In genomic region chr3:157177801-157178453, GRCh38 we compare ENCODE assay signal across 8 cellular contexts. TPM values are rescaled to one million over a fixed set of nuclear protein-coding genes. Genes with fewer than 3 reads are reported as not detected.
A peak's percentile ranks its signal among the peaks of the same experiment; 100 is the strongest.
DNase-seq lines count a peak whose midpoint lies in the region; ATAC-seq and TF ChIP-seq lines count a peak whose summit lies in the region.
"Not testable (repeated sequence)": the region's sequence is repeated elsewhere in the genome, so short reads cannot be mapped to it uniquely, and the experiment has no call there.

No MANE protein-coding gene starts in this region.

- CTCF ChIA-PET in CD4-positive, alpha-beta T cell (lab: Charles Lee): not testable (repeated sequence)

- not testable (repeated sequence) for ATAC-seq in CD4-positive, alpha-beta T cell (ENCODE audit: poor library complexity); activated T-cell treated with anti-CD3 and anti-CD28 coated beads, Interleukin-2, amount 50 U/mL, for 72 hours (replicated peaks in 1 of 2); stimulated activated memory B cell treated with anti-CD40 and anti-IgM and Interleukin-4, amounts not matched to agents 10 μg/mL and 1 μg/mL and 100 μg/mL, for 72 hours

- not testable (repeated sequence) for H3K4me3 Mint-ChIP-seq in CD4-positive, alpha-beta T cell; endodermal cell; mesothelial cell of epicardium; stimulated activated memory B cell treated with anti-CD40 and anti-IgM and Interleukin-4, amounts not matched to agents 10 μg/mL and 1 μg/mL and 100 μg/mL, for 72 hours
- H3K4me3 Mint-ChIP-seq in activated T-cell treated with anti-CD3 and anti-CD28 coated beads, Interleukin-2, amount 50 U/mL, for 72 hours: peak overlapping the region; percentile 31 to 73
- peak overlapping the region; percentile 20 for H3K4me3 Mint-ChIP-seq in activated naive CD8-positive, alpha-beta T cell
- H3K4me3 Mint-ChIP-seq in nephron: peak overlapping the region in 2 of 3 experiments; percentile 72 to 82

- not testable (repeated sequence) for H3K27me3 Mint-ChIP-seq in CD4-positive, alpha-beta T cell; activated T-cell treated with anti-CD3 and anti-CD28 coated beads, Interleukin-2, amount 50 U/mL, for 72 hours (ENCODE audit: low read depth); activated naive CD8-positive, alpha-beta T cell; endodermal cell (ENCODE audit: insufficient read depth); mesothelial cell of epicardium (ENCODE audit: low read depth); nephron (ENCODE audit: low read depth); stimulated activated memory B cell treated with anti-CD40 and anti-IgM and Interleukin-4, amounts not matched to agents 10 μg/mL and 1 μg/mL and 100 μg/mL, for 72 hours

- H3K36me3 Mint-ChIP-seq in CD4-positive, alpha-beta T cell (ENCODE audit: low read depth): peaks cover 63% of the 10 kb centered on the region
- H3K36me3 Mint-ChIP-seq in activated T-cell treated with anti-CD3 and anti-CD28 coated beads, Interleukin-2, amount 50 U/mL, for 72 hours (ENCODE audit: insufficient read depth in 2 of 2): peaks cover 13 to 30% of the 10 kb centered on the region in 2 donors
- peaks cover 22% of the 10 kb centered on the region for H3K36me3 Mint-ChIP-seq in activated naive CD8-positive, alpha-beta T cell
- H3K36me3 Mint-ChIP-seq in endodermal cell (ENCODE audit: low read depth) (peaks cover 27% of the 10 kb centered on the region), mesothelial cell of epicardium (peaks cover 31% of the 10 kb centered on the region), nephron (ENCODE audit: low read depth) (peaks cover 37% of the 10 kb centered on the region)
- H3K36me3 Mint-ChIP-seq in stimulated activated memory B cell treated with anti-CD40 and anti-IgM and Interleukin-4, amounts not matched to agents 10 μg/mL and 1 μg/mL and 100 μg/mL, for 72 hours: peaks cover 19% of the 10 kb centered on the region

- H3K27ac ChIP-seq in CD4-positive, alpha-beta T cell (ENCODE audit: low read depth, low read length); endodermal cell (ENCODE audit: low read depth, low read length): not testable (repeated sequence)

- H3K9me3 ChIP-seq in CD4-positive, alpha-beta T cell (ENCODE audit: control insufficient read depth, low read length): not testable (repeated sequence)
- peaks cover 40% of the 10 kb centered on the region for H3K9me3 ChIP-seq in endodermal cell (ENCODE audit: control insufficient read depth, low read length)

- not testable (repeated sequence) for H3K9me3 Mint-ChIP-seq in CD4-positive, alpha-beta T cell; activated T-cell treated with anti-CD3 and anti-CD28 coated beads, Interleukin-2, amount 50 U/mL, for 72 hours; activated naive CD8-positive, alpha-beta T cell (ENCODE audit: low read depth); stimulated activated memory B cell treated with anti-CD40 and anti-IgM and Interleukin-4, amounts not matched to agents 10 μg/mL and 1 μg/mL and 100 μg/mL, for 72 hours
- H3K9me3 Mint-ChIP-seq in endodermal cell (peaks cover 46% of the 10 kb centered on the region), mesothelial cell of epicardium (peaks cover 24% of the 10 kb centered on the region), nephron (peaks cover 24% of the 10 kb centered on the region)

- H3K36me3 ChIP-seq in endodermal cell (ENCODE audit: control insufficient read depth, insufficient read depth, low read length): not testable (repeated sequence)

- H3K4me3 ChIP-seq in endodermal cell (ENCODE audit: low read length): peak overlapping the region; percentile 73

- intact Hi-C loops in CD4-positive, alpha-beta T cell (cut with DNase I, micrococcal nuclease): loop anchor here in 1 of 2 experiments (2.0 to 10.0 kb wide), 4 partner anchors 25 to 1467 kb away; partner anchors contain the start of genes GFM1 and GMPS

- DNase-seq in CD4-positive, alpha-beta T cell; activated T-cell treated with anti-CD3 and anti-CD28 coated beads, Interleukin-2, amount 50 U/mL, for 72 hours; endodermal cell; mesothelial cell of epicardium (ENCODE audit: low spot score in 2 of 2, unreplicated experiment in 2 of 2): not testable (repeated sequence)
- peak; percentile 61 for DNase-seq in NCI-H82 (lab: John Stamatoyannopoulos, UW)

- 93 to 97% methylated on average over 4 to 5 of the region's 9 CpGs for WGBS in endodermal cell (ENCODE audit: insufficient coverage in 1 of 2, insufficient read length in 1 of 2), 2 experiments

- peak overlapping the region; percentile 98 for H3K27ac Mint-ChIP-seq in CD4-positive, alpha-beta T cell
- peak overlapping the region; percentile 91 for H3K27ac Mint-ChIP-seq in activated T-cell treated with anti-CD3 and anti-CD28 coated beads, Interleukin-2, amount 50 U/mL, for 72 hours
- H3K27ac Mint-ChIP-seq in activated naive CD8-positive, alpha-beta T cell: peak overlapping the region; percentile 54
- not testable (repeated sequence) for H3K27ac Mint-ChIP-seq in endodermal cell
- H3K27ac Mint-ChIP-seq in mesothelial cell of epicardium: peak overlapping the region; percentile 78
- peak overlapping the region; percentile 18 to 97 (median 96) for H3K27ac Mint-ChIP-seq in nephron
- H3K27ac Mint-ChIP-seq in stimulated activated memory B cell treated with anti-CD40 and anti-IgM and Interleukin-4, amounts not matched to agents 10 μg/mL and 1 μg/mL and 100 μg/mL, for 72 hours: peak overlapping the region; percentile 52

- TF ChIP-seq CTCF in CD4-positive, alpha-beta T cell (IDR thresholded peaks at IDR 0.05); endodermal cell (conservative IDR thresholded peaks at IDR 0.05); mesothelial cell of epicardium (IDR thresholded peaks at IDR 0.05; ENCODE audit: unreplicated experiment); nephron (IDR thresholded peaks at IDR 0.05; ENCODE audit: unreplicated experiment in 3 of 3): not testable (repeated sequence)

- H3K27me3 ChIP-seq in CD4-positive, alpha-beta T cell (ENCODE audit: control insufficient read depth, insufficient read depth, low read length); endodermal cell (ENCODE audit: control insufficient read depth, insufficient read depth, low read length, poor library complexity, severe bottlenecking): not testable (repeated sequence)

- peaks cover 42% of the 10 kb centered on the region for H3K4me1 Mint-ChIP-seq in CD4-positive, alpha-beta T cell (ENCODE audit: low read depth)
- H3K4me1 Mint-ChIP-seq in activated T-cell treated with anti-CD3 and anti-CD28 coated beads, Interleukin-2, amount 50 U/mL, for 72 hours (ENCODE audit: low read depth): peaks cover 29% of the 10 kb centered on the region
- peaks cover 34% of the 10 kb centered on the region for H3K4me1 Mint-ChIP-seq in activated naive CD8-positive, alpha-beta T cell (ENCODE audit: low read depth)
- H3K4me1 Mint-ChIP-seq in endodermal cell: not testable (repeated sequence)
- H3K4me1 Mint-ChIP-seq in mesothelial cell of epicardium (peaks cover 26% of the 10 kb centered on the region), nephron (peaks cover 21% of the 10 kb centered on the region)
- H3K4me1 Mint-ChIP-seq in stimulated activated memory B cell treated with anti-CD40 and anti-IgM and Interleukin-4, amounts not matched to agents 10 μg/mL and 1 μg/mL and 100 μg/mL, for 72 hours: peaks cover 27% of the 10 kb centered on the region

- not testable (repeated sequence) for H3K9ac ChIP-seq in endodermal cell (ENCODE audit: extremely low read depth, low read length, poor library complexity, severe bottlenecking)

- POLR2A ChIA-PET in CD4-positive, alpha-beta T cell (lab: Charles Lee): interaction anchor here (7.5 kb wide), 1 partner anchor 16 kb away, joined by 778 read pairs; the partner anchor contains the start of gene CCNL1

- not testable (repeated sequence) for H3K4me1 ChIP-seq in endodermal cell (ENCODE audit: control insufficient read depth, insufficient read depth, low read length)

RNA-seq across cellular contexts. Expression of gene CCNL1, which starts 18.0 kb away (rescaled TPM):
- 1,000 to 10,000 TPM; 1,350 to 1,388 TPM for total RNA-seq in CD4-positive, alpha-beta T cell
- 100 to 1,000 TPM; 248 to 315 TPM for total RNA-seq in activated T-cell treated with anti-CD3 and anti-CD28 coated beads, Interleukin-2, amount 50 U/mL, for 72 hours
- total RNA-seq in endodermal cell (100 to 1,000 TPM in 1 of 2 donors, 10 to 100 TPM in 1; 97.4 to 128 TPM), mesothelial cell of epicardium (248 to 276 TPM (median 261 TPM) in 3 replicates)
- polyA plus RNA-seq in endodermal cell (2013, experiment 1 of 2): 100 TPM
- polyA plus RNA-seq in endodermal cell (2013, experiment 2 of 2): 80.9 TPM
